17 cellular contexts compared by ENCODE assay signal in genomic region chr1:168134132-168135041, GRCh38. TPM values are rescaled to one million over a fixed set of nuclear protein-coding genes. Genes with fewer than 3 reads are reported as not detected.
A peak's percentile ranks its signal among the peaks of the same experiment; 100 is the strongest.
DNase-seq lines count a peak whose midpoint lies in the region; ATAC-seq, FAIRE-seq and TF ChIP-seq lines count a peak whose summit lies in the region.
"Had no signal": no experiment of that assay in that cellular context is flagged by ENCODE, and none has a peak within 500 bp of the region (broad histone marks: within the 10 kb centered on the region; RNA-seq: fewer than 3 reads in every experiment).

No MANE protein-coding gene starts in this region.

- H3K27ac ChIP-seq in thyroid gland = no peak overlapping the region
- no peak overlapping the region for H3K27ac ChIP-seq in pancreas
- H3K27ac ChIP-seq: upper lobe of left lung had no signal

- H3K9me3 ChIP-seq in mucosa of descending colon (no peaks in the 10 kb centered on the region), thyroid gland (no peaks in the 10 kb centered on the region), pancreas (no peaks in the 10 kb centered on the region)
- H3K9me3 ChIP-seq: BE2C, upper lobe of left lung had no signal

- CTCF ChIA-PET in AG04449 (lab: Yijun Ruan, JAX) = interaction anchor here (1.3 to 4.8 kb wide), 4 partner anchors 9 to 101 kb away, joined by 3 to 39 read pairs (median 9); no protein-coding TSS in a partner anchor

- no peak for FAIRE-seq in pancreas (lab: Jason Lieb, UNC)
- FAIRE-seq: GM12891, islet of Langerhans had no signal

- TF ChIP-seq CTCF in AG04449 (IDR thresholded peaks at IDR 0.05; ENCODE audit: insufficient read depth, low read length, missing control alignments) (no peak), mucosa of descending colon (IDR thresholded peaks at IDR 0.05) (no peak), thyroid gland (IDR thresholded peaks at IDR 0.05) (no peak), pancreas (IDR thresholded peaks at IDR 0.05) (no peak)

- H3K27me3 Mint-ChIP-seq in stimulated activated naive CD8-positive, alpha-beta T cell treated with anti-CD3 and anti-CD28 coated beads, Interleukin-15, amount 100 ng/mL, for 72 hours = peaks cover 65% of the 10 kb centered on the region

- H3K36me3 ChIP-seq in mucosa of descending colon (ENCODE audit: low read depth) = no peaks in the 10 kb centered on the region
- H3K36me3 ChIP-seq in thyroid gland = no peaks in the 10 kb centered on the region
- H3K36me3 ChIP-seq in pancreas = no peaks in the 10 kb centered on the region
- H3K36me3 ChIP-seq: BE2C, upper lobe of left lung had no signal

- H3K27me3 ChIP-seq in thyroid gland (no peaks in the 10 kb centered on the region), pancreas (no peaks in the 10 kb centered on the region)

- H3K4me1 ChIP-seq in mucosa of descending colon (ENCODE audit: low read depth) (peaks cover 5% of the 10 kb centered on the region), thyroid gland (peaks cover 8 to 14% of the 10 kb centered on the region in 2 donors), pancreas (peaks cover 0 to 9% (median 0%) of the 10 kb centered on the region in 3 donors)
- H3K4me1 ChIP-seq: BE2C had no signal

- peaks cover 23% of the 10 kb centered on the region for H3K4me1 Mint-ChIP-seq in stimulated activated naive CD8-positive, alpha-beta T cell treated with anti-CD3 and anti-CD28 coated beads, Interleukin-15, amount 100 ng/mL, for 72 hours

- H3K4me3 Mint-ChIP-seq in stimulated activated naive CD8-positive, alpha-beta T cell treated with anti-CD3 and anti-CD28 coated beads, Interleukin-15, amount 100 ng/mL, for 72 hours = no peak overlapping the region

- POLR2A ChIA-PET in AG04449 (lab: Yijun Ruan, JAX) = interaction anchor here (1.4 kb wide), 1 partner anchor 8 kb away, joined by 3 read pairs; no protein-coding TSS in a partner anchor

- no peaks in the 10 kb centered on the region for H3K9me3 Mint-ChIP-seq in stimulated activated naive CD8-positive, alpha-beta T cell treated with anti-CD3 and anti-CD28 coated beads, Interleukin-15, amount 100 ng/mL, for 72 hours
- H3K9me3 Mint-ChIP-seq: activated T-helper 2 cell treated with anti-CD3 and anti-CD28 coated beads, Interferon-gamma antibody, Interleukin-2, Interleukin-4, amounts not matched to agents 10 μg/mL and 5 μg/mL and 100 μg/mL, durations not matched to agents 14 hours and 24 hours and 36 hours had no signal

- no peak overlapping the region for H3K27ac Mint-ChIP-seq in stimulated activated naive CD8-positive, alpha-beta T cell treated with anti-CD3 and anti-CD28 coated beads, Interleukin-15, amount 100 ng/mL, for 72 hours
- H3K27ac Mint-ChIP-seq: activated T-helper 2 cell treated with anti-CD3 and anti-CD28 coated beads, Interferon-gamma antibody, Interleukin-2, Interleukin-4, amounts not matched to agents 10 μg/mL and 5 μg/mL and 100 μg/mL, durations not matched to agents 14 hours and 24 hours and 36 hours had no signal

- WGBS in thyroid gland, 2 donors = 85 to 90% methylated on average over 9 of the region's 9 CpGs
- WGBS in pancreas, 2 donors = 62 to 82% methylated on average over 9 of the region's 9 CpGs

- DNase-seq in AG04449 (ENCODE audit: low read depth, low spot score) = no peak
- peak; percentile 13 for DNase-seq in ELF-1 (ENCODE audit: low read depth, low spot score)
- DNase-seq in astrocyte of the hippocampus (ENCODE audit: low read depth, low spot score) = peak; percentile 53
- no peak for DNase-seq in mucosa of descending colon
- DNase-seq in thyroid gland = no peak
- no peak for DNase-seq in pancreas
- no peak for DNase-seq in stimulated activated naive CD8-positive, alpha-beta T cell treated with anti-CD3 and anti-CD28 coated beads, Interleukin-15, amount 100 ng/mL, for 72 hours
- DNase-seq: activated CD4-positive, alpha-beta T cell treated with anti-CD3 and anti-CD28 coated beads, Interleukin-2, amount 50 U/mL, for 4 hours; BE2C; NCI-H1092 treated with DMSO at 0.1 percent for 48 hours; NCI-H524 treated with DMSO at 0.1 percent for 48 hours; T-helper 9 cell; upper lobe of left lung had no signal

- ATAC-seq in mucosa of descending colon = peak; percentile 17
- no peak for ATAC-seq in HG03469 (IDR thresholded peaks at IDR 0.05; ENCODE audit: unreplicated experiment)
- no peak for ATAC-seq in pancreas
- no peak for ATAC-seq in stimulated activated naive CD8-positive, alpha-beta T cell treated with anti-CD3 and anti-CD28 coated beads, Interleukin-15, amount 100 ng/mL, for 72 hours

- H3K4me3 ChIP-seq in AG04449 (ENCODE audit: low read depth, low read length) (0 out of 2 replicates have a peak overlapping the region, but pooled peaks have one; percentile 18), mucosa of descending colon (no peak overlapping the region), thyroid gland (replicated peaks in 1 of 3) (no peak overlapping the region), pancreas (no peak overlapping the region)

- no peak for TF ChIP-seq POLR2A in thyroid gland (IDR thresholded peaks at IDR 0.05)

- intact Hi-C loops in mucosa of descending colon (cut with DNase I, micrococcal nuclease) = no loop called here
- intact Hi-C loops in thyroid gland (cut with DNase I) = no loop called here
- intact Hi-C loops in pancreas (cut with DNase I) = no loop called here

RNA-seq across cellular contexts. Expression of gene GPR161, which starts 2.3 kb away (rescaled TPM):
- total RNA-seq in mucosa of descending colon (10 to 100 TPM in 1 of 3 donors, 1 to 10 TPM in 2; 2.2 to 13.1 (median 4.2) TPM), thyroid gland (1 to 10 TPM; 1.4 to 3.2 (median 2.3) TPM), pancreas (1 to 10 TPM; 6.3 to 9.7 (median 9.3) TPM)
- 1 to 10 TPM; 2.5 to 3.6 TPM for polyA plus RNA-seq in pancreas

RNA-seq across cellular contexts. Expression of gene TIPRL, which starts 44.4 kb away (rescaled TPM):
- total RNA-seq in mucosa of descending colon = 10 to 100 TPM; 30.1 to 37.4 (median 33.5) TPM
- 10 to 100 TPM; 19.3 to 25.7 (median 21.7) TPM for total RNA-seq in thyroid gland
- 10 to 100 TPM; 11.9 to 17.3 (median 14.3) TPM for total RNA-seq in pancreas
- polyA plus RNA-seq in pancreas = 10 to 100 TPM in 1 of 2 donors, 1 to 10 TPM in 1; 6.8 to 10.2 TPM

Comparison
In these comparisons a context has a peak if more than half of its experiments do, and no peak if none do; other contexts are left out.
1. DNase-seq: peak in ELF-1 (single experiment) and astrocyte of the hippocampus (single experiment); none in AG04449 (single experiment), mucosa of descending colon (0 of 3), thyroid gland (0 of 2), pancreas (0 of 6) and stimulated activated naive CD8-positive, alpha-beta T cell treated with anti-CD3 and anti-CD28 coated beads, Interleukin-15, amount 100 ng/mL, for 72 hours (0 of 2).